10 cellular contexts compared by ENCODE assay signal in genomic region chr3:120763601-120764000, GRCh38. TPM values are rescaled to one million over a fixed set of nuclear protein-coding genes. Genes with fewer than 3 reads are reported as not detected.
DNase-seq lines count a peak whose midpoint lies in the region; ATAC-seq and TF ChIP-seq lines count a peak whose summit lies in the region.
"Had no signal": no experiment of that assay in that cellular context is flagged by ENCODE, and none has a peak within 500 bp of the region (broad histone marks: within the 10 kb centered on the region; RNA-seq: fewer than 3 reads in every experiment).

No MANE protein-coding gene starts in this region.

- H3K27me3 ChIP-seq in endodermal cell (ENCODE audit: control insufficient read depth, insufficient read depth, low read length, poor library complexity, severe bottlenecking) (no peaks in the 10 kb centered on the region), right atrium auricular region (no peaks in the 10 kb centered on the region)
- H3K27me3 ChIP-seq in effector memory CD4-positive, alpha-beta T cell (replicated peaks; ENCODE audit: control insufficient read depth, insufficient read depth, low read length, poor library complexity, severe bottlenecking): no peaks in the 10 kb centered on the region

- no peak overlapping the region for H3K4me3 ChIP-seq in endodermal cell (ENCODE audit: low read length)
- H3K4me3 ChIP-seq in effector memory CD4-positive, alpha-beta T cell (ENCODE audit: insufficient read depth, low read depth, low read length, poor library complexity, severe bottlenecking): no peak overlapping the region
- no peak overlapping the region for H3K4me3 ChIP-seq in right atrium auricular region

- whole genome bisulfite sequencing in endodermal cell (ENCODE audit: insufficient coverage in 1 of 2, insufficient read length in 1 of 2), 2 experiments: 85 to 89% methylated on average over 1 of the region's 1 CpG

- H3K27me3 Mint-ChIP-seq in endodermal cell (ENCODE audit: insufficient read depth): no peaks in the 10 kb centered on the region

- peak overlapping the region; percentile 19 for H3K27ac ChIP-seq in endodermal cell (ENCODE audit: low read depth, low read length)
- H3K27ac ChIP-seq in effector memory CD4-positive, alpha-beta T cell (ENCODE audit: insufficient read depth, low read length, poor library complexity, severe bottlenecking): no peak overlapping the region
- H3K27ac ChIP-seq in right atrium auricular region: no peak overlapping the region

- no peak overlapping the region for H3K9ac ChIP-seq in endodermal cell (ENCODE audit: extremely low read depth, low read length, poor library complexity, severe bottlenecking)

- H3K4me1 ChIP-seq in endodermal cell (ENCODE audit: control insufficient read depth, insufficient read depth, low read length) (no peaks in the 10 kb centered on the region), right atrium auricular region (peaks cover 0 to 12% of the 10 kb centered on the region in 2 donors)
- no peaks in the 10 kb centered on the region for H3K4me1 ChIP-seq in effector memory CD4-positive, alpha-beta T cell (ENCODE audit: control insufficient read depth, insufficient read depth, low read length, poor library complexity, severe bottlenecking)

- no peak overlapping the region for H3K27ac Mint-ChIP-seq in endodermal cell

- H3K4me1 Mint-ChIP-seq in endodermal cell: peaks cover 15% of the 10 kb centered on the region

- H3K9me3 ChIP-seq in endodermal cell (ENCODE audit: control insufficient read depth, low read length) (no peaks in the 10 kb centered on the region), right atrium auricular region (no peaks in the 10 kb centered on the region)
- H3K9me3 ChIP-seq in effector memory CD4-positive, alpha-beta T cell (ENCODE audit: control insufficient read depth, low read length): no peaks in the 10 kb centered on the region

- H3K36me3 ChIP-seq in endodermal cell (ENCODE audit: control insufficient read depth, insufficient read depth, low read length): no peaks in the 10 kb centered on the region
- H3K36me3 ChIP-seq in effector memory CD4-positive, alpha-beta T cell (ENCODE audit: control insufficient read depth, insufficient read depth, low read length): no peaks in the 10 kb centered on the region
- no peaks in the 10 kb centered on the region for H3K36me3 ChIP-seq in right atrium auricular region

- no peak overlapping the region for H3K4me3 Mint-ChIP-seq in endodermal cell

- DNase-seq in endodermal cell (no peak), right atrium auricular region (ENCODE audit: low spot score) (no peak)
- DNase-seq in effector memory CD4-positive, alpha-beta T cell: no peak
- DNase-seq: Right ventricle myocardium superior had no signal

- TF ChIP-seq CTCF in endodermal cell (conservative IDR thresholded peaks at IDR 0.05) (no peak), right atrium auricular region (IDR thresholded peaks at IDR 0.05) (no peak)

- peaks cover 8% of the 10 kb centered on the region for H3K9me3 Mint-ChIP-seq in endodermal cell

- H3K36me3 Mint-ChIP-seq in endodermal cell (ENCODE audit: low read depth): peaks cover 15% of the 10 kb centered on the region

- peak; percentile 95 for ATAC-seq in GM18868 (IDR thresholded peaks at IDR 0.05; ENCODE audit: unreplicated experiment)
- peak; percentile 85 for ATAC-seq in GM21737 (IDR thresholded peaks at IDR 0.05; ENCODE audit: unreplicated experiment)
- ATAC-seq in HG03175 (IDR thresholded peaks at IDR 0.05; ENCODE audit: unreplicated experiment): peak; percentile 79
- no peak for ATAC-seq in GM19455 (IDR thresholded peaks at IDR 0.05; ENCODE audit: unreplicated experiment)
- no peak for ATAC-seq in esophagus mucosa
- ATAC-seq: HCT116 had no signal

RNA-seq across cellular contexts. Expression of gene GTF2E1, which starts 21.1 kb away (rescaled TPM):
- 10 to 100 TPM; 42.6 to 51.1 TPM for total RNA-seq in endodermal cell
- polyA plus RNA-seq in endodermal cell (2013, experiment 1 of 2): 27.9 TPM
- polyA plus RNA-seq in endodermal cell (2013, experiment 2 of 2): 27.2 TPM
- 8.8 TPM for total RNA-seq in esophagus mucosa
- 1 to 10 TPM; 6.8 to 9.6 TPM for total RNA-seq in right atrium auricular region

RNA-seq across cellular contexts. Expression of gene RABL3, which starts 21.3 kb away (rescaled TPM):
- 10 to 100 TPM; 19.6 to 23.0 TPM for total RNA-seq in endodermal cell
- 16.7 TPM for polyA plus RNA-seq in endodermal cell (2013, experiment 1 of 2)
- polyA plus RNA-seq in endodermal cell (2013, experiment 2 of 2): 14.5 TPM
- total RNA-seq in esophagus mucosa: 18.4 TPM
- total RNA-seq in right atrium auricular region: 10 to 100 TPM in 1 of 2 donors, 1 to 10 TPM in 1; 7.6 to 14.2 TPM

Comparison
In these comparisons a context has a peak if more than half of its experiments do, and no peak if none do; other contexts are left out.
1. ATAC-seq: peak in GM18868 (single experiment), GM21737 (single experiment) and HG03175 (single experiment); none in GM19455 (single experiment) and esophagus mucosa (single experiment).